ENCODE assay signal across 10 cellular contexts in the genomic region with DNA sequence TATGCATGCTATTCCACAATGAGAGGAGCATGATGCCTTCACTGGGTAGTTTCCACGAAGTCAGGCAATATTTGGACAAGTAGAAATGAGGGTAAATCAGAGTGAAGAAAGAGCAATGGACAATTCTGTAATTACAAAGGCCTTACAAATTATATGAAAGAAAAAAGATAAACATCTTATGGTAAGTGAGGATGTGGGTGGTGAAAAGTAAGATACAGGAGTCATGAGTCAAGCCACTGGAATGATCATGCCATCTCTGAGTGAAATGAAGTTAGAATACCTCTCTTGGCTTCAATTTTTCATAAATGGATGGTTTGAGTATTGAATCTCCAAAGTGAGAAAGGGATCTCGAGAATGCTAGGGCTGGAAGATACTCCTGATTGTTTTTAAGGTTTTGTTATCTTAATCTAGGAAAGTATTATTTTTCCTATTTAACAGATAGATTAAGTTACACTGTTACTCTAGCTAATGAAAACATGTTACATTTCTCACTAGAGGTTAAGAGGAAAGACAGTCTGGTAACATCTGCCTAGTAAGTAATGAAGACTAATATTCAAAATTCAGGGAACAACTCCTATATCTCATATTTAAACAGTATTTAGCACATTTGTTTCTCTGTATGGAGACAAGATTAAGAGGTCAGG. TPM values are rescaled to one million over a fixed set of nuclear protein-coding genes. Genes with fewer than 3 reads are reported as not detected.
DNase-seq lines count a peak whose midpoint lies in the region; ATAC-seq and TF ChIP-seq lines count a peak whose summit lies in the region.
"Had no signal": no experiment of that assay in that cellular context is flagged by ENCODE, and none has a peak within 500 bp of the region (broad histone marks: within the 10 kb centered on the region; RNA-seq: fewer than 3 reads in every experiment).

No MANE protein-coding gene starts in this region.

- peak overlapping the region; percentile 62 for H3K4me3 ChIP-seq in hepatocyte

- WGBS in hepatocyte (ENCODE audit: low lambda C conversion rate, missing lambda C conversion rate): 43% methylated on average over 2 of the region's 2 CpGs

- H2AFZ ChIP-seq in hepatocyte: no peak overlapping the region

- H3K79me2 ChIP-seq in hepatocyte: peaks cover 48% of the 10 kb centered on the region

- peak overlapping the region; percentile 37 for H3K4me3 Mint-ChIP-seq in activated CD8-positive, alpha-beta T cell treated with anti-CD3 and anti-CD28 coated beads, Interleukin-2, amount 10 ng/mL, durations not matched to agents 7 days and 5 days
- H3K4me3 Mint-ChIP-seq in activated CD8-positive, alpha-beta T cell treated with anti-CD3 and anti-CD28 coated beads for 36 hours: no peak overlapping the region
- H3K4me3 Mint-ChIP-seq in T-helper 17 cell: peak overlapping the region; percentile 49
- peak overlapping the region; percentile 21 for H3K4me3 Mint-ChIP-seq in stimulated activated memory B cell treated with anti-CD40 and anti-IgM and Interleukin-4, amounts not matched to agents 10 μg/mL and 1 μg/mL and 100 μg/mL, for 72 hours

- H3K9me2 ChIP-seq in hepatocyte (replicated peaks; ENCODE audit: insufficient read depth): no peaks in the 10 kb centered on the region

- peak overlapping the region; percentile 95 for H3K27ac ChIP-seq in hepatocyte

- ATAC-seq in activated CD8-positive, alpha-beta T cell treated with anti-CD3 and anti-CD28 coated beads, Interleukin-2, amount 10 ng/mL, durations not matched to agents 7 days and 5 days: no peak
- ATAC-seq in activated CD8-positive, alpha-beta T cell treated with anti-CD3 and anti-CD28 coated beads for 36 hours: no peak
- ATAC-seq in T-helper 17 cell: no peak
- ATAC-seq in stimulated activated memory B cell treated with anti-CD40 and anti-IgM and Interleukin-4, amounts not matched to agents 10 μg/mL and 1 μg/mL and 100 μg/mL, for 72 hours: no peak
- no peak for ATAC-seq in GM18907 (IDR thresholded peaks at IDR 0.05; ENCODE audit: unreplicated experiment)

- CTCF ChIA-PET in activated CD8-positive, alpha-beta T cell treated with anti-CD3 and anti-CD28 coated beads, Interleukin-2, amount 10 ng/mL, durations not matched to agents 7 days and 5 days (lab: Charles Lee): interaction anchor here (0.9 to 1.5 kb wide), 2 partner anchors 82 kb away, joined by 3 to 4 read pairs; no protein-coding TSS in a partner anchor
- CTCF ChIA-PET in activated CD8-positive, alpha-beta T cell treated with anti-CD3 and anti-CD28 coated beads for 36 hours (lab: Charles Lee): interaction anchor here (1.6 kb wide), 1 partner anchor 10 kb away, joined by 4 read pairs; no protein-coding TSS in a partner anchor

- H3K36me3 Mint-ChIP-seq in activated CD8-positive, alpha-beta T cell treated with anti-CD3 and anti-CD28 coated beads, Interleukin-2, amount 10 ng/mL, durations not matched to agents 7 days and 5 days (ENCODE audit: low read depth): peaks cover 8% of the 10 kb centered on the region
- H3K36me3 Mint-ChIP-seq in activated CD8-positive, alpha-beta T cell treated with anti-CD3 and anti-CD28 coated beads for 36 hours (ENCODE audit: low read depth): peaks cover 2% of the 10 kb centered on the region
- H3K36me3 Mint-ChIP-seq in T-helper 17 cell (ENCODE audit: low read depth): peaks cover 4% of the 10 kb centered on the region
- no peaks in the 10 kb centered on the region for H3K36me3 Mint-ChIP-seq in stimulated activated memory B cell treated with anti-CD40 and anti-IgM and Interleukin-4, amounts not matched to agents 10 μg/mL and 1 μg/mL and 100 μg/mL, for 72 hours

- H3K9me3 ChIP-seq in T-helper 17 cell (ENCODE audit: control insufficient read depth, low read length, poor library complexity, severe bottlenecking) (no peaks in the 10 kb centered on the region), hepatocyte (ENCODE audit: low read depth) (no peaks in the 10 kb centered on the region)

- POLR2A ChIA-PET in activated CD8-positive, alpha-beta T cell treated with anti-CD3 and anti-CD28 coated beads, Interleukin-2, amount 10 ng/mL, durations not matched to agents 7 days and 5 days (lab: Charles Lee): no interaction called here
- POLR2A ChIA-PET in activated CD8-positive, alpha-beta T cell treated with anti-CD3 and anti-CD28 coated beads for 36 hours (lab: Charles Lee): no interaction called here

- no peak overlapping the region for H3K27ac Mint-ChIP-seq in activated CD8-positive, alpha-beta T cell treated with anti-CD3 and anti-CD28 coated beads, Interleukin-2, amount 10 ng/mL, durations not matched to agents 7 days and 5 days
- no peak overlapping the region for H3K27ac Mint-ChIP-seq in activated CD8-positive, alpha-beta T cell treated with anti-CD3 and anti-CD28 coated beads for 36 hours
- H3K27ac Mint-ChIP-seq in T-helper 17 cell: peak overlapping the region; percentile 11
- peak overlapping the region; percentile 27 for H3K27ac Mint-ChIP-seq in stimulated activated memory B cell treated with anti-CD40 and anti-IgM and Interleukin-4, amounts not matched to agents 10 μg/mL and 1 μg/mL and 100 μg/mL, for 72 hours

- intact Hi-C loops in activated CD8-positive, alpha-beta T cell treated with anti-CD3 and anti-CD28 coated beads for 36 hours (cut with micrococcal nuclease): no loop called here

- peaks cover 39% of the 10 kb centered on the region for H3K4me1 Mint-ChIP-seq in activated CD8-positive, alpha-beta T cell treated with anti-CD3 and anti-CD28 coated beads, Interleukin-2, amount 10 ng/mL, durations not matched to agents 7 days and 5 days (ENCODE audit: low read depth)
- peaks cover 15% of the 10 kb centered on the region for H3K4me1 Mint-ChIP-seq in activated CD8-positive, alpha-beta T cell treated with anti-CD3 and anti-CD28 coated beads for 36 hours (ENCODE audit: low read depth)
- peaks cover 22% of the 10 kb centered on the region for H3K4me1 Mint-ChIP-seq in T-helper 17 cell
- H3K4me1 Mint-ChIP-seq in stimulated activated memory B cell treated with anti-CD40 and anti-IgM and Interleukin-4, amounts not matched to agents 10 μg/mL and 1 μg/mL and 100 μg/mL, for 72 hours: peaks cover 26% of the 10 kb centered on the region

- DNase-seq in activated CD8-positive, alpha-beta T cell treated with anti-CD3 and anti-CD28 coated beads, Interleukin-2, amount 10 ng/mL, durations not matched to agents 7 days and 5 days: no peak
- DNase-seq in activated CD8-positive, alpha-beta T cell treated with anti-CD3 and anti-CD28 coated beads for 36 hours: no peak
- DNase-seq in T-helper 17 cell (no peak), hepatocyte (ENCODE audit: low spot score) (no peak), DMS 273 (lab: John Stamatoyannopoulos, UW; ENCODE audit: unreplicated experiment) (no peak), OCI-M2 (lab: John Stamatoyannopoulos, UW; ENCODE audit: unreplicated experiment) (no peak)
- DNase-seq: NCI-H1436 treated with DMSO at 0.1 percent for 48 hours; stimulated activated naive CD4-positive, alpha-beta T cell had no signal

- no peaks in the 10 kb centered on the region for H3K27me3 ChIP-seq in hepatocyte

- TF ChIP-seq CTCF in activated CD8-positive, alpha-beta T cell treated with anti-CD3 and anti-CD28 coated beads for 36 hours (IDR thresholded peaks at IDR 0.05): no peak
- no peak for TF ChIP-seq CTCF in hepatocyte (IDR thresholded peaks at IDR 0.05; ENCODE audit: poor library complexity)

- H3K4me1 ChIP-seq in hepatocyte (ENCODE audit: insufficient read depth): no peaks in the 10 kb centered on the region

- peak overlapping the region; percentile 85 for H3K4me2 ChIP-seq in hepatocyte

- H3K27me3 Mint-ChIP-seq in activated CD8-positive, alpha-beta T cell treated with anti-CD3 and anti-CD28 coated beads, Interleukin-2, amount 10 ng/mL, durations not matched to agents 7 days and 5 days (ENCODE audit: low read depth): peaks cover 12% of the 10 kb centered on the region
- H3K27me3 Mint-ChIP-seq in activated CD8-positive, alpha-beta T cell treated with anti-CD3 and anti-CD28 coated beads for 36 hours: peaks cover 21% of the 10 kb centered on the region
- peaks cover 20% of the 10 kb centered on the region for H3K27me3 Mint-ChIP-seq in T-helper 17 cell
- H3K27me3 Mint-ChIP-seq in stimulated activated memory B cell treated with anti-CD40 and anti-IgM and Interleukin-4, amounts not matched to agents 10 μg/mL and 1 μg/mL and 100 μg/mL, for 72 hours: no peaks in the 10 kb centered on the region

- H3K9me3 Mint-ChIP-seq in activated CD8-positive, alpha-beta T cell treated with anti-CD3 and anti-CD28 coated beads, Interleukin-2, amount 10 ng/mL, durations not matched to agents 7 days and 5 days (ENCODE audit: insufficient read depth): no peaks in the 10 kb centered on the region
- H3K9me3 Mint-ChIP-seq in activated CD8-positive, alpha-beta T cell treated with anti-CD3 and anti-CD28 coated beads for 36 hours: no peaks in the 10 kb centered on the region
- no peaks in the 10 kb centered on the region for H3K9me3 Mint-ChIP-seq in stimulated activated memory B cell treated with anti-CD40 and anti-IgM and Interleukin-4, amounts not matched to agents 10 μg/mL and 1 μg/mL and 100 μg/mL, for 72 hours

- no peaks in the 10 kb centered on the region for H3K36me3 ChIP-seq in hepatocyte (replicated peaks; ENCODE audit: insufficient read depth, low read depth)

- no peaks in the 10 kb centered on the region for H4K20me1 ChIP-seq in hepatocyte (ENCODE audit: insufficient read depth, poor library complexity, severe bottlenecking)

RNA-seq across cellular contexts. Expression of a gene that starts 2.1 kb away (rescaled TPM):
- total RNA-seq in activated CD8-positive, alpha-beta T cell treated with anti-CD3 and anti-CD28 coated beads, Interleukin-2, amount 10 ng/mL, durations not matched to agents 7 days and 5 days: 1 to 10 TPM; 5.8 to 6.2 TPM
- 1 to 10 TPM; 1.9 to 2.8 TPM for total RNA-seq in activated CD8-positive, alpha-beta T cell treated with anti-CD3 and anti-CD28 coated beads for 36 hours
- total RNA-seq in T-helper 17 cell (1 to 10 TPM; 6.7 to 7.7 TPM), hepatocyte (48.1 and 49.9 TPM in 2 replicates)
- 15.8 and 21.5 TPM in 2 replicates for polyA plus RNA-seq in hepatocyte

Comparison
In these comparisons a context has a peak if more than half of its experiments do, and no peak if none do; other contexts are left out.
1. H3K27ac Mint-ChIP-seq: peak in T-helper 17 cell (single experiment) and stimulated activated memory B cell treated with anti-CD40 and anti-IgM and Interleukin-4, amounts not matched to agents 10 μg/mL and 1 μg/mL and 100 μg/mL, for 72 hours (single experiment); none in activated CD8-positive, alpha-beta T cell treated with anti-CD3 and anti-CD28 coated beads, Interleukin-2, amount 10 ng/mL, durations not matched to agents 7 days and 5 days (single experiment) and activated CD8-positive, alpha-beta T cell treated with anti-CD3 and anti-CD28 coated beads for 36 hours (single experiment).